Comparison of ENCODE assay signal across 8 cellular contexts in genomic region chr6:157764346-157765068, GRCh38. TPM values are rescaled to one million over a fixed set of nuclear protein-coding genes. Genes with fewer than 3 reads are reported as not detected.
DNase-seq lines count a peak whose midpoint lies in the region; ATAC-seq lines count a peak whose summit lies in the region.

No MANE protein-coding gene starts in this region.

- no peaks in the 10 kb centered on the region for H3K27me3 ChIP-seq in skeletal muscle satellite cell (ENCODE audit: control insufficient read depth, insufficient read depth, low read length)

- peak; percentile 46 for ATAC-seq in GM19463 (IDR thresholded peaks at IDR 0.05; ENCODE audit: unreplicated experiment)

- H3K9me3 ChIP-seq in skeletal muscle satellite cell (replicated peaks; ENCODE audit: low read length): no peaks in the 10 kb centered on the region

- no peaks in the 10 kb centered on the region for H3K36me3 ChIP-seq in skeletal muscle satellite cell (ENCODE audit: insufficient read depth, low read length)

- DNase-seq in AG20443 (ENCODE audit: low spot score): peak; percentile 92
- DNase-seq in HK-2 (ENCODE audit: unreplicated experiment): peak; percentile 96
- peak; percentile 56 to 95 (median 80) for DNase-seq in T-helper 2 cell
- peak in 53 of 58 donors; percentile 15 to 89 (median 61) for DNase-seq in anterior cingulate cortex (lab: John Stamatoyannopoulos, UW)
- DNase-seq in hippocampal formation (lab: John Stamatoyannopoulos, UW): peak; percentile 43 to 77
- no peak for DNase-seq in NCI-H510A treated with DMSO at 0.1 percent for 48 hours (lab: John Stamatoyannopoulos, UW)

- H3K4me3 ChIP-seq in skeletal muscle satellite cell (ENCODE audit: low read length): peak overlapping the region; percentile 10

- peak overlapping the region; percentile 52 for H3K4me2 ChIP-seq in skeletal muscle satellite cell (ENCODE audit: low read length)

- peaks cover 59% of the 10 kb centered on the region for H3K4me1 ChIP-seq in skeletal muscle satellite cell (ENCODE audit: control insufficient read depth, insufficient read depth, low read length)

- H3K9ac ChIP-seq in skeletal muscle satellite cell (ENCODE audit: low read depth, low read length): peak overlapping the region; percentile 63

RNA-seq across cellular contexts. Expression of gene SNX9, which starts 58.5 kb away (rescaled TPM):
- 38.3 and 47.6 TPM in 2 replicates for total RNA-seq in skeletal muscle satellite cell (2012; rRNA removed)
